18 cellular contexts compared by ENCODE assay signal in genomic region chr11:46065681-46066080, GRCh38.
"Had no signal": no experiment of that assay in that cellular context is flagged by ENCODE, and none has a peak within 500 bp of the region (broad histone marks: within the 10 kb centered on the region; RNA-seq: fewer than 3 reads in every experiment).

No MANE protein-coding gene starts in this region.

- H3K27ac Mint-ChIP-seq: activated CD4-positive, alpha-beta memory T cell treated with anti-CD3 and anti-CD28 coated beads, Interleukin-2, amount 10 ng/mL, durations not matched to agents 7 days and 5 days; activated naive CD4-positive, alpha-beta T cell treated with anti-CD3 and anti-CD28 coated beads, Interleukin-2, amount 50 U/mL, for 24 hours; naive B cell; stimulated activated naive CD8-positive, alpha-beta T cell treated with anti-CD3 and anti-CD28 coated beads, Interleukin-15, Interleukin-2, amounts not matched to agents 100 ng/mL and 50 ng/mL, for 24 hours had no signal

- H3K4me3 Mint-ChIP-seq: activated CD4-positive, alpha-beta memory T cell treated with anti-CD3 and anti-CD28 coated beads, Interleukin-2, amount 10 ng/mL, durations not matched to agents 7 days and 5 days; activated naive CD4-positive, alpha-beta T cell treated with anti-CD3 and anti-CD28 coated beads, Interleukin-2, amount 50 U/mL, for 24 hours; naive B cell; stimulated activated naive CD8-positive, alpha-beta T cell treated with anti-CD3 and anti-CD28 coated beads, Interleukin-15, Interleukin-2, amounts not matched to agents 100 ng/mL and 50 ng/mL, for 24 hours had no signal

- H3K4me1 ChIP-seq: ascending aorta, prostate gland, right atrium auricular region, upper lobe of left lung had no signal

- H3K36me3 ChIP-seq: prostate gland had no signal

- H3K9me3 Mint-ChIP-seq: activated CD4-positive, alpha-beta memory T cell treated with anti-CD3 and anti-CD28 coated beads, Interleukin-2, amount 10 ng/mL, durations not matched to agents 7 days and 5 days; activated naive CD4-positive, alpha-beta T cell treated with anti-CD3 and anti-CD28 coated beads, Interleukin-2, amount 50 U/mL, for 24 hours; naive B cell; stimulated activated naive CD8-positive, alpha-beta T cell treated with anti-CD3 and anti-CD28 coated beads, Interleukin-15, Interleukin-2, amounts not matched to agents 100 ng/mL and 50 ng/mL, for 24 hours had no signal

- H3K9me3 ChIP-seq: ascending aorta, gastroesophageal sphincter, heart left ventricle, mucosa of descending colon, prostate gland, right atrium auricular region, upper lobe of left lung had no signal

- DNase-seq: activated CD4-positive, alpha-beta memory T cell treated with anti-CD3 and anti-CD28 coated beads, Interleukin-2, amount 10 ng/mL, durations not matched to agents 7 days and 5 days; activated CD4-positive, alpha-beta T cell treated with anti-CD3 and anti-CD28 coated beads for 4 hours; activated gamma-delta T cell; dermis blood vessel endothelial cell; heart left ventricle; left ventricle myocardium superior; mesenchymal stem cell; mucosa of descending colon; naive B cell; SW 1271; upper lobe of left lung had no signal

- H3K27me3 Mint-ChIP-seq: activated CD4-positive, alpha-beta memory T cell treated with anti-CD3 and anti-CD28 coated beads, Interleukin-2, amount 10 ng/mL, durations not matched to agents 7 days and 5 days; activated naive CD4-positive, alpha-beta T cell treated with anti-CD3 and anti-CD28 coated beads, Interleukin-2, amount 50 U/mL, for 24 hours; naive B cell; stimulated activated naive CD8-positive, alpha-beta T cell treated with anti-CD3 and anti-CD28 coated beads, Interleukin-15, Interleukin-2, amounts not matched to agents 100 ng/mL and 50 ng/mL, for 24 hours had no signal

- ATAC-seq: gastroesophageal sphincter, heart left ventricle, left ventricle myocardium superior, mucosa of descending colon had no signal

- H3K27me3 ChIP-seq: ascending aorta, gastroesophageal sphincter, heart left ventricle, right atrium auricular region, upper lobe of left lung had no signal

- H3K4me3 ChIP-seq: ascending aorta, gastroesophageal sphincter, heart left ventricle, mucosa of descending colon, prostate gland, right atrium auricular region, upper lobe of left lung had no signal

- H3K27ac ChIP-seq: ascending aorta, gastroesophageal sphincter, heart left ventricle, right atrium auricular region, upper lobe of left lung had no signal

- FAIRE-seq: TTC549 had no signal
